ENCODE assay signal across 9 cellular contexts in genomic region chr6:62286470-62286843, GRCh38. TPM values are rescaled to one million over a fixed set of nuclear protein-coding genes. Genes with fewer than 3 reads are reported as not detected.
A peak's percentile ranks its signal among the peaks of the same experiment; 100 is the strongest.
DNase-seq lines count a peak whose midpoint lies in the region; ATAC-seq and TF ChIP-seq lines count a peak whose summit lies in the region.
"Had no signal": no experiment of that assay in that cellular context is flagged by ENCODE, and none has a peak within 500 bp of the region (broad histone marks: within the 10 kb centered on the region; RNA-seq: fewer than 3 reads in every experiment).

No MANE protein-coding gene starts in this region.

- peak overlapping the region; percentile 27 for H3K4me3 ChIP-seq in retinal pigment epithelial cell (ENCODE audit: low read length)

- peaks cover 19% of the 10 kb centered on the region for H3K4me1 Mint-ChIP-seq in dendritic cell treated with granulocyte-macrophage colony-stimulating factor and Interleukin-4, amounts not matched to agents 40 ng/mL and 50 ng/mL, for 4 days (ENCODE audit: low read depth)

- intact Hi-C loops in dendritic cell treated with granulocyte-macrophage colony-stimulating factor and Interleukin-4, amounts not matched to agents 40 ng/mL and 50 ng/mL, for 4 days (cut with micrococcal nuclease): loop anchor here (5.0 kb wide), 1 partner anchor 71 kb away; no protein-coding TSS in a partner anchor

- H3K4me3 Mint-ChIP-seq in dendritic cell treated with granulocyte-macrophage colony-stimulating factor and Interleukin-4, amounts not matched to agents 40 ng/mL and 50 ng/mL, for 4 days: peak overlapping the region; percentile 81

- no peak for DNase-seq in retinal pigment epithelial cell (ENCODE audit: low read depth)
- DNase-seq in foreskin keratinocyte: no peak
- DNase-seq in AG08396 (ENCODE audit: low spot score): no peak
- DNase-seq in NCI-H2029 treated with DMSO at 0.1 percent for 48 hours (lab: John Stamatoyannopoulos, UW): no peak
- DNase-seq in cerebellar cortex (ENCODE audit: low spot score): no peak
- DNase-seq: stimulated activated CD4-positive, alpha-beta T cell treated with anti-CD3 and anti-CD28 coated beads, Interleukin-12 subunit alpha, Interleukin-12 subunit beta, amount 100 ng/mL, for 4 hours had no signal

- H3K27me3 ChIP-seq in foreskin keratinocyte: peaks cover 19% of the 10 kb centered on the region

- H3K27ac ChIP-seq in foreskin keratinocyte: no peak overlapping the region

- ATAC-seq in GM19324 (IDR thresholded peaks at IDR 0.05; ENCODE audit: low FRiP score, unreplicated experiment): peak; percentile 0
- peak; percentile 11 for ATAC-seq in HG02970 (IDR thresholded peaks at IDR 0.05; ENCODE audit: low FRiP score, unreplicated experiment)
- no peak for ATAC-seq in foreskin keratinocyte

- H3K9me3 Mint-ChIP-seq in dendritic cell treated with granulocyte-macrophage colony-stimulating factor and Interleukin-4, amounts not matched to agents 40 ng/mL and 50 ng/mL, for 4 days: no peaks in the 10 kb centered on the region

- H3K27me3 Mint-ChIP-seq in dendritic cell treated with granulocyte-macrophage colony-stimulating factor and Interleukin-4, amounts not matched to agents 40 ng/mL and 50 ng/mL, for 4 days: peaks cover 27% of the 10 kb centered on the region

- no peak for TF ChIP-seq CTCF in retinal pigment epithelial cell (conservative IDR thresholded peaks at IDR 0.05; ENCODE audit: low read depth, low read length)
- TF ChIP-seq CTCF in foreskin keratinocyte (conservative IDR thresholded peaks at IDR 0.05): no peak

- peak overlapping the region; percentile 3 for H3K27ac Mint-ChIP-seq in dendritic cell treated with granulocyte-macrophage colony-stimulating factor and Interleukin-4, amounts not matched to agents 40 ng/mL and 50 ng/mL, for 4 days

- no peaks in the 10 kb centered on the region for H3K4me1 ChIP-seq in foreskin keratinocyte

- H3K36me3 Mint-ChIP-seq in dendritic cell treated with granulocyte-macrophage colony-stimulating factor and Interleukin-4, amounts not matched to agents 40 ng/mL and 50 ng/mL, for 4 days (ENCODE audit: low read depth): no peaks in the 10 kb centered on the region

RNA-seq across cellular contexts. Expression of gene KHDRBS2, which starts 0.4 kb away (rescaled TPM):
- not detected in 2 replicates for total RNA-seq in foreskin keratinocyte
- polyA plus RNA-seq in foreskin keratinocyte: not detected in 2 replicates
